8 cellular contexts compared by ENCODE assay signal in the genomic region with DNA sequence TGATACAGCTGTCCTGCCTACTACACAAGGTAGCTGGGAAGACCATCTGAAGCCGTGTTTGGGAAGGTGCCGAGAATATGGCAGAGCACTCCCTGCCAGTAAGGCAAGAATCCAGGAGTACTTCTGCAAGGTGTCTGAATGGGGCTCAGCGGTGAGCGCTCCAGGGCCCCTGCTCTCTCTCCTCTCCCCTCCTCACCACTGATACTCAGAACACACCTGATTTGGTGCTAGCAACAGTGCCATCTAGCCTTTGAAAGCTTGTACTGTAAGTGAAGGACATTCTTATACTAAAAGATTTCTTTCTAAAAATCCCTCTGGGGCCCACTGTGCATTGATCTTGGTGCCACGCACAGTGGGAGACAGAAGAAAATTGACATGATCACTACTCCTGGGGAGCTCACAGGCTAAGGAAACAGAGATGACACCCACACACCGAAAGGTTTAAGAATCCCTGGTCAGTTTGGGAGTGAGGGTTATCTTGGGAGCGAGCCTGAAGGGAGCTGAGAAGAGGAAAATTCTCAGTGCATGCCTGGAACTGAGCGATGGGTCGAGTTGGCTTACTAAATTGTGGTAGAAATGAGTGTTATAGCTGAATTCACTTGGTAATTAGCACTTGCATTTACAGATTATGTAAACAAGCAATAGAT.
DNase-seq lines count a peak whose midpoint lies in the region; ATAC-seq and TF ChIP-seq lines count a peak whose summit lies in the region.

No MANE protein-coding gene starts in this region.

- ATAC-seq in left lung (peak; percentile 81), GM21737 (IDR thresholded peaks at IDR 0.05; ENCODE audit: unreplicated experiment) (no peak), HG03460 (IDR thresholded peaks at IDR 0.05; ENCODE audit: unreplicated experiment) (no peak)

- no peaks in the 10 kb centered on the region for H3K9me3 ChIP-seq in left lung

- no peaks in the 10 kb centered on the region for H3K4me1 ChIP-seq in left lung

- H3K4me3 ChIP-seq in astrocyte of the spinal cord (ENCODE audit: low read depth, low read length), result no peak overlapping the region
- H3K4me3 ChIP-seq in left lung, result no peak overlapping the region

- TF ChIP-seq CTCF in astrocyte of the spinal cord (IDR thresholded peaks at IDR 0.05; ENCODE audit: low read depth, low read length) (peak; percentile 46), left lung (IDR thresholded peaks at IDR 0.05) (peak; percentile 21 to 26), GM13976 (IDR thresholded peaks at IDR 0.05; ENCODE audit: borderline replicate concordance, control extremely low read depth, extremely low read depth, insufficient read depth, missing control alignments) (no peak)

- DNase-seq in DMS79 (lab: John Stamatoyannopoulos, UW) (peak; percentile 71), NCI-H146 (lab: John Stamatoyannopoulos, UW) (peak; percentile 79), astrocyte of the spinal cord (ENCODE audit: low read depth, low spot score) (no peak), left lung (no peak), GM13976 (ENCODE audit: low spot score) (no peak), HPDE6-E6E7 (ENCODE audit: extremely low spot score) (no peak)

- intact Hi-C loops in left lung (cut with DNase I), result no loop called here

- no peaks in the 10 kb centered on the region for H3K36me3 ChIP-seq in left lung

- H3K27ac ChIP-seq in left lung, result no peak overlapping the region

- peaks cover 2 to 11% of the 10 kb centered on the region in 2 donors for H3K27me3 ChIP-seq in left lung

- in situ Hi-C loops in astrocyte of the spinal cord (cut with HindIII; ENCODE audit: low sequenced_read_pairs), result no loop called here
- in situ Hi-C loops in GM13976 (cut with MboI; ENCODE audit: low sequenced_read_pairs, unreplicated experiment), result no loop called here

Comparison
In these comparisons a context has a peak if more than half of its experiments do, and no peak if none do; other contexts are left out.
1. DNase-seq: peak in DMS79 (single experiment) and NCI-H146 (single experiment); none in astrocyte of the spinal cord (single experiment), left lung (0 of 2), GM13976 (single experiment) and HPDE6-E6E7 (single experiment).